8 cellular contexts compared by ENCODE assay signal in the genomic region with DNA sequence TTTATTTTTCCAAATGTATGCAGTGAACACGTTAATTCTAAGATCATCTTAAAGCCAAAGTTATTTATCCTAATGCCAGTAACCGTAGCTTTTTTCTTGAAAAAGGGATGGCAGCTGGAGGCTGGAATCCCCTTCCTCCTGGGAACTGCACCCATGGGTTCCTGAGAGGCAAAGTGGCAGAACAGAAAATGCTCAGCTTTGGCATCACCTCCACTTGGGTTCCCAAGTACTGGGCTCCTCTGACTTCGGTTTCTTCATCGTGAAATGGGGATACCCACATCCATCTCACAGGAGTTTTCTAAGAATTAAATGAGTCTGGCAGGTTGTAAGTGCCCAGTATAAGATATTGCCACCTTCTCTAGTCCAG. TPM values are rescaled to one million over a fixed set of nuclear protein-coding genes. Genes with fewer than 3 reads are reported as not detected.
A peak's percentile ranks its signal among the peaks of the same experiment; 100 is the strongest.
DNase-seq lines count a peak whose midpoint lies in the region; ATAC-seq and TF ChIP-seq lines count a peak whose summit lies in the region.

No MANE protein-coding gene starts in this region.

- H3K9me3 Mint-ChIP-seq in activated naive CD4-positive, alpha-beta T cell treated with anti-CD3 and anti-CD28 coated beads, Interleukin-2, amount 50 U/mL, for 24 hours = no peaks in the 10 kb centered on the region

- no peak for TF ChIP-seq EP300 in neural cell (conservative IDR thresholded peaks at IDR 0.05; ENCODE audit: poor library complexity, severe bottlenecking)

- peak overlapping the region; percentile 72 for H3K4me3 Mint-ChIP-seq in activated naive CD4-positive, alpha-beta T cell treated with anti-CD3 and anti-CD28 coated beads, Interleukin-2, amount 50 U/mL, for 24 hours

- H3K27me3 ChIP-seq in neural cell (ENCODE audit: insufficient read depth, low read depth, low read length) = peaks cover 13% of the 10 kb centered on the region

- H3K27ac Mint-ChIP-seq in activated naive CD4-positive, alpha-beta T cell treated with anti-CD3 and anti-CD28 coated beads, Interleukin-2, amount 50 U/mL, for 24 hours = no peak overlapping the region

- no peaks in the 10 kb centered on the region for H3K36me3 Mint-ChIP-seq in activated naive CD4-positive, alpha-beta T cell treated with anti-CD3 and anti-CD28 coated beads, Interleukin-2, amount 50 U/mL, for 24 hours

- H3K79me2 ChIP-seq in neural cell (replicated peaks; ENCODE audit: insufficient read depth, low read length) = no peaks in the 10 kb centered on the region

- peaks cover 2% of the 10 kb centered on the region for H3K27me3 Mint-ChIP-seq in activated naive CD4-positive, alpha-beta T cell treated with anti-CD3 and anti-CD28 coated beads, Interleukin-2, amount 50 U/mL, for 24 hours

- no peaks in the 10 kb centered on the region for H4K20me1 ChIP-seq in neural cell (ENCODE audit: insufficient read depth)

- H3K27ac ChIP-seq in coronary artery = peak overlapping the region in 1 of 2 donors; percentile 65
- H3K27ac ChIP-seq in neural cell (ENCODE audit: low read length) = no peak overlapping the region

- DNase-seq in activated naive CD4-positive, alpha-beta T cell treated with anti-CD3 and anti-CD28 coated beads, Interleukin-2, amount 50 U/mL, for 16 hours = no peak
- DNase-seq in coronary artery (ENCODE audit: low spot score) (no peak), cerebellum (ENCODE audit: low spot score) (no peak), HEK293T (ENCODE audit: extremely low spot score) (no peak)
- no peak for DNase-seq in activated CD4-positive, CD25-positive, alpha-beta regulatory T cell (lab: John Stamatoyannopoulos, UW)

- peaks cover 3% of the 10 kb centered on the region for H3K4me1 Mint-ChIP-seq in activated naive CD4-positive, alpha-beta T cell treated with anti-CD3 and anti-CD28 coated beads, Interleukin-2, amount 50 U/mL, for 24 hours

- H3K9me2 ChIP-seq in neural cell (ENCODE audit: insufficient read depth, low read length) = no peaks in the 10 kb centered on the region

- H3K36me3 ChIP-seq in neural cell (ENCODE audit: insufficient read depth, low read length) = no peaks in the 10 kb centered on the region

- H3F3A ChIP-seq in neural cell (ENCODE audit: insufficient read depth, low read length, poor library complexity, severe bottlenecking) = no peaks in the 10 kb centered on the region

- no peak overlapping the region for H3K4me2 ChIP-seq in neural cell (ENCODE audit: low read length)

- no peak overlapping the region for H2AFZ ChIP-seq in neural cell (ENCODE audit: low read depth, low read length)

- no peak for TF ChIP-seq RAD21 in neural cell (conservative IDR thresholded peaks at IDR 0.05)

- H3K4me3 ChIP-seq in coronary artery (peak overlapping the region; percentile 74), neural cell (ENCODE audit: low read length) (peak overlapping the region; percentile 59)

- no peak overlapping the region for H3K9ac ChIP-seq in neural cell (ENCODE audit: low read length)

- POLR2A ChIA-PET in HEK293T (lab: Yijun Ruan, JAX) = interaction anchor here (1.2 to 2.3 kb wide), 3 partner anchors 10 to 126 kb away, joined by 3 to 10 read pairs (median 3); partner anchors contain the start of gene MTO1

- no peaks in the 10 kb centered on the region for H3K9me3 ChIP-seq in neural cell (ENCODE audit: low read length)

- ATAC-seq in HG03565 (IDR thresholded peaks at IDR 0.05; ENCODE audit: unreplicated experiment) = peak; percentile 13

- TF ChIP-seq CTCF in coronary artery (IDR thresholded peaks at IDR 0.05) (no peak), neural cell (IDR thresholded peaks at IDR 0.05; ENCODE audit: poor library complexity, severe bottlenecking) (no peak)

- CTCF ChIA-PET in HEK293T (lab: Yijun Ruan, JAX) = interaction anchor here (0.6 to 2.5 kb wide), 7 partner anchors 26 to 184 kb away, joined by 3 to 11 read pairs (median 5); no protein-coding TSS in a partner anchor

TF ChIP-seq in neural cell, 6 proteins besides CTCF, POLR2A, EP300 and RAD21:
- no peak for TF ChIP-seq POLR2AphosphoS5 (IDR thresholded peaks at IDR 0.05)
- TF ChIP-seq REST (IDR thresholded peaks at IDR 0.05; ENCODE audit: borderline replicate concordance) = no peak
- TF ChIP-seq SMC3 (conservative IDR thresholded peaks at IDR 0.05; ENCODE audit: poor library complexity) = no peak
- no peak for TF ChIP-seq MXI1 (conservative IDR thresholded peaks at IDR 0.05; ENCODE audit: poor library complexity, severe bottlenecking)
- TF ChIP-seq EZH2 (IDR thresholded peaks at IDR 0.05; ENCODE audit: borderline replicate concordance, insufficient read depth, low read length, poor library complexity, severe bottlenecking) = no peak
- TF ChIP-seq TAF1 (IDR thresholded peaks at IDR 0.05; ENCODE audit: low read depth) = no peak

TF ChIP-seq in HEK293T, 16 proteins besides CTCF, POLR2A, EP300 and RAD21:
- no peak for TF ChIP-seq BHLHE40 (IDR thresholded peaks at IDR 0.05; ENCODE audit: borderline replicate concordance)
- no peak for TF ChIP-seq HDGF (IDR thresholded peaks at IDR 0.05; ENCODE audit: borderline replicate concordance)
- TF ChIP-seq ZNF384 (IDR thresholded peaks at IDR 0.05) = no peak
- TF ChIP-seq FOXA1 (IDR thresholded peaks at IDR 0.05) = no peak
- TF ChIP-seq SUZ12 (IDR thresholded peaks at IDR 0.05) = no peak
- TF ChIP-seq, protein P1, sequence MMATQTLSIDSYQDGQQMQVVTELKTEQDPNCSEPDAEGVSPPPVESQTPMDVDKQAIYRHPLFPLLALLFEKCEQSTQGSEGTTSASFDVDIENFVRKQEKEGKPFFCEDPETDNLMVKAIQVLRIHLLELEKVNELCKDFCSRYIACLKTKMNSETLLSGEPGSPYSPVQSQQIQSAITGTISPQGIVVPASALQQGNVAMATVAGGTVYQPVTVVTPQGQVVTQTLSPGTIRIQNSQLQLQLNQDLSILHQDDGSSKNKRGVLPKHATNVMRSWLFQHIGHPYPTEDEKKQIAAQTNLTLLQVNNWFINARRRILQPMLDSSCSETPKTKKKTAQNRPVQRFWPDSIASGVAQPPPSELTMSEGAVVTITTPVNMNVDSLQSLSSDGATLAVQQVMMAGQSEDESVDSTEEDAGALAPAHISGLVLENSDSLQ (IDR thresholded peaks at IDR 0.05) = no peak
- TF ChIP-seq TARDBP (IDR thresholded peaks at IDR 0.05) = no peak

RNA-seq across cellular contexts. Expression of gene DDX43, which starts 6.2 kb away (rescaled TPM):
- not detected in 2 replicates for polyA plus RNA-seq in neural cell
- not detected in 2 replicates for polyA minus RNA-seq in neural cell
- 0.54 TPM for total RNA-seq in cerebellum

RNA-seq across cellular contexts. Expression of gene OOEP, which starts 18.7 kb away (rescaled TPM):
- polyA plus RNA-seq in neural cell = not detected in 2 replicates
- polyA minus RNA-seq in neural cell = not detected in 2 replicates
- total RNA-seq in cerebellum = not detected

RNA-seq across cellular contexts. Expression of gene KHDC3L, which starts 26.0 kb away (rescaled TPM):
- polyA plus RNA-seq in neural cell = 3.1 TPM in 1 of 2 replicates, not detected in the other
- polyA minus RNA-seq in neural cell = not detected in 2 replicates
- 0.27 TPM for total RNA-seq in cerebellum

RNA-seq across cellular contexts. Expression of gene DPPA5, which starts 34.3 kb away (rescaled TPM):
- polyA plus RNA-seq in neural cell = not detected in 2 replicates
- polyA minus RNA-seq in neural cell = not detected in 2 replicates
- not detected for total RNA-seq in cerebellum
